ENCODE assay signal across 12 cellular contexts in the genomic region with DNA sequence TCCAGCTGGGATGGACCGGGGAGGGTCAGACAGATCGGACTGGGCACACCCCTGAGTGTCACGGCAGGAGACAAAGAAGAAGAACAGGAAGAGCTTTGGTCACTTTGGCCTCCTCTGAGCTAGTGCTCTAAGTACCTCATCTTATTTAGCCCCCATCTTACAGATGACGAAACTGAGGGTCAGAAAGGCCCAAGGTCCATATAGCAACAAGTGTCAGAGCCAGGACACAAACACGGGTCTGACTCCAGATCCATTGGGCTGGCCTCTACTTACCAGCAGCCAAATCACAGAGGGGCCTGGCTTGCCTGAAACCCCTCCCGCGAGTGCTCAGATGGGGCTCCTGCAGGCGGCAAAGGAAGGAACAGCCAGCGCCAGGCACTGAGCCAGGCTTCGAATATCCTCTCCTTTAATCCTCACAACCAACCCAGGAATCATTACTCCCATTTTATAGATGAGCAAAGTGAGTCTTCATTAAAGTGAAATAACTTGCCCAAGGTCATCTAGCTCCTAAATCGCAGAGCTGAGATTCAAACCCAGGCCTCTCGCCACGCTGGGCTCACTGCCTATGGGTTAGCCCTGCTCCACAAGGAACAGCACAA. TPM values are rescaled to one million over a fixed set of nuclear protein-coding genes. Genes with fewer than 3 reads are reported as not detected.
DNase-seq lines count a peak whose midpoint lies in the region; ATAC-seq and TF ChIP-seq lines count a peak whose summit lies in the region.
"Had no signal": no experiment of that assay in that cellular context is flagged by ENCODE, and none has a peak within 500 bp of the region (broad histone marks: within the 10 kb centered on the region; RNA-seq: fewer than 3 reads in every experiment).

No MANE protein-coding gene starts in this region.

- CTCF ChIA-PET in CD8-positive, alpha-beta T cell (lab: Charles Lee): interaction anchor here (0.6 to 2.8 kb wide), 21 partner anchors 12 to 256 kb away, joined by 3 to 14 read pairs (median 4); partner anchors contain the start of genes MAN1C1 and SELENON
- CTCF ChIA-PET in activated CD8-positive, alpha-beta T cell treated with anti-CD3 and anti-CD28 coated beads, Interleukin-2, amount 10 ng/mL, durations not matched to agents 7 days and 5 days (lab: Charles Lee): interaction anchor here (0.7 to 2.1 kb wide), 6 partner anchors 19 to 208 kb away, joined by 3 to 14 read pairs (median 4); no protein-coding TSS in a partner anchor
- CTCF ChIA-PET in naive thymus-derived CD4-positive, alpha-beta T cell (lab: Charles Lee): interaction anchor here (0.6 to 2.7 kb wide), 13 partner anchors 16 to 418 kb away, joined by 3 to 15 read pairs (median 4); no protein-coding TSS in a partner anchor

- H3K36me3 ChIP-seq in CD8-positive, alpha-beta T cell (ENCODE audit: insufficient read depth, low read length): peaks cover 17% of the 10 kb centered on the region
- peaks cover 0 to 39% (median 0%) of the 10 kb centered on the region in 3 experiments for H3K36me3 ChIP-seq in naive thymus-derived CD4-positive, alpha-beta T cell (ENCODE audit: control insufficient read depth in 2 of 3, insufficient read depth in 3 of 3, low read length in 3 of 3)

- peaks cover 72% of the 10 kb centered on the region for H3K4me1 ChIP-seq in CD8-positive, alpha-beta T cell (ENCODE audit: insufficient read depth, low read length)
- peaks cover 35 to 87% of the 10 kb centered on the region in 2 donors for H3K4me1 ChIP-seq in naive thymus-derived CD4-positive, alpha-beta T cell (ENCODE audit: control insufficient read depth in 2 of 2, insufficient read depth in 2 of 2, low read length in 2 of 2)

- intact Hi-C loops in CD8-positive, alpha-beta T cell (cut with DNase I, micrococcal nuclease): loop anchor here (2.0 kb wide), 5 partner anchors 20 to 166 kb away; partner anchors contain the start of gene MAN1C1 (in 1 of the 2)
- intact Hi-C loops in naive thymus-derived CD4-positive, alpha-beta T cell (cut with micrococcal nuclease): loop anchor here (1.0 to 2.0 kb wide), 7 partner anchors 8 to 156 kb away; no protein-coding TSS in a partner anchor

- H3K27me3 Mint-ChIP-seq in CD8-positive, alpha-beta T cell (ENCODE audit: low read depth): no peaks in the 10 kb centered on the region
- peaks cover 6% of the 10 kb centered on the region for H3K27me3 Mint-ChIP-seq in activated CD8-positive, alpha-beta T cell treated with anti-CD3 and anti-CD28 coated beads, Interleukin-2, amount 10 ng/mL, durations not matched to agents 7 days and 5 days (ENCODE audit: low read depth)
- peaks cover 0 to 50% (median 0%) of the 10 kb centered on the region in 5 donors for H3K27me3 Mint-ChIP-seq in naive thymus-derived CD4-positive, alpha-beta T cell

- DNase-seq in NCI-H2171 treated with DMSO at 0.1 percent for 48 hours (lab: John Stamatoyannopoulos, UW): peak; percentile 62
- no peak for DNase-seq in NCI-H2171 (lab: John Stamatoyannopoulos, UW)
- DNase-seq in CD8-positive, alpha-beta T cell: no peak
- DNase-seq in activated CD8-positive, alpha-beta T cell treated with anti-CD3 and anti-CD28 coated beads, Interleukin-2, amount 10 ng/mL, durations not matched to agents 7 days and 5 days: no peak
- no peak for DNase-seq in naive thymus-derived CD4-positive, alpha-beta T cell
- DNase-seq in NCI-H345 treated with DMSO at 0.1 percent for 48 hours (lab: John Stamatoyannopoulos, UW; ENCODE audit: unreplicated experiment): no peak
- DNase-seq: cortex of kidney, H9, MM.1S had no signal

- no peaks in the 10 kb centered on the region for H3K9me3 ChIP-seq in CD8-positive, alpha-beta T cell (ENCODE audit: low read length)
- H3K9me3 ChIP-seq in naive thymus-derived CD4-positive, alpha-beta T cell (ENCODE audit: control insufficient read depth in 2 of 3, low read length in 3 of 3): no peaks in the 10 kb centered on the region
- H3K9me3 ChIP-seq: vagina had no signal

- ATAC-seq in CD8-positive, alpha-beta T cell: no peak
- no peak for ATAC-seq in activated CD8-positive, alpha-beta T cell treated with anti-CD3 and anti-CD28 coated beads, Interleukin-2, amount 10 ng/mL, durations not matched to agents 7 days and 5 days
- no peak for ATAC-seq in naive thymus-derived CD4-positive, alpha-beta T cell
- ATAC-seq in GM18511 (IDR thresholded peaks at IDR 0.05; ENCODE audit: unreplicated experiment): no peak
- ATAC-seq in GM18502 (IDR thresholded peaks at IDR 0.05; ENCODE audit: poor library complexity, unreplicated experiment): no peak

- POLR2A ChIA-PET in CD8-positive, alpha-beta T cell (lab: Charles Lee): interaction anchor here (0.5 to 2.9 kb wide), 28 partner anchors 8 to 343 kb away, joined by 3 to 16 read pairs (median 5); partner anchors contain the start of genes MACO1, MAN1C1, MTFR1L and SELENON
- POLR2A ChIA-PET in activated CD8-positive, alpha-beta T cell treated with anti-CD3 and anti-CD28 coated beads, Interleukin-2, amount 10 ng/mL, durations not matched to agents 7 days and 5 days (lab: Charles Lee): interaction anchor here (0.7 to 2.2 kb wide), 3 partner anchors 22 to 158 kb away, joined by 3 to 8 read pairs (median 5); no protein-coding TSS in a partner anchor
- POLR2A ChIA-PET in naive thymus-derived CD4-positive, alpha-beta T cell (lab: Charles Lee): interaction anchor here (0.6 to 4.1 kb wide), 27 partner anchors 8 to 542 kb away, joined by 3 to 45 read pairs (median 10); partner anchors contain the start of genes LDLRAP1, MAN1C1, MTFR1L and SELENON

- H3K27ac ChIP-seq in CD8-positive, alpha-beta T cell (ENCODE audit: low read depth, low read length): peak overlapping the region; percentile 57
- peak overlapping the region; percentile 77 for H3K27ac ChIP-seq in naive thymus-derived CD4-positive, alpha-beta T cell (ENCODE audit: low read depth, low read length)
- H3K27ac ChIP-seq: vagina had no signal

- H3K4me1 Mint-ChIP-seq in CD8-positive, alpha-beta T cell (ENCODE audit: low read depth): peaks cover 83% of the 10 kb centered on the region
- peaks cover 38% of the 10 kb centered on the region for H3K4me1 Mint-ChIP-seq in activated CD8-positive, alpha-beta T cell treated with anti-CD3 and anti-CD28 coated beads, Interleukin-2, amount 10 ng/mL, durations not matched to agents 7 days and 5 days (ENCODE audit: low read depth)
- peaks cover 50 to 96% (median 90%) of the 10 kb centered on the region in 7 donors for H3K4me1 Mint-ChIP-seq in naive thymus-derived CD4-positive, alpha-beta T cell

- H3K27ac Mint-ChIP-seq in CD8-positive, alpha-beta T cell: peak overlapping the region; percentile 99
- H3K27ac Mint-ChIP-seq in activated CD8-positive, alpha-beta T cell treated with anti-CD3 and anti-CD28 coated beads, Interleukin-2, amount 10 ng/mL, durations not matched to agents 7 days and 5 days: no peak overlapping the region
- peak overlapping the region; percentile 53 to 99 (median 97) for H3K27ac Mint-ChIP-seq in naive thymus-derived CD4-positive, alpha-beta T cell

- peak overlapping the region; percentile 83 for H3K4me3 Mint-ChIP-seq in CD8-positive, alpha-beta T cell
- peak overlapping the region; percentile 17 for H3K4me3 Mint-ChIP-seq in activated CD8-positive, alpha-beta T cell treated with anti-CD3 and anti-CD28 coated beads, Interleukin-2, amount 10 ng/mL, durations not matched to agents 7 days and 5 days
- peak overlapping the region; percentile 71 to 91 (median 84) for H3K4me3 Mint-ChIP-seq in naive thymus-derived CD4-positive, alpha-beta T cell
- H3K4me3 Mint-ChIP-seq: H9 had no signal

- no peaks in the 10 kb centered on the region for H3K27me3 ChIP-seq in CD8-positive, alpha-beta T cell (ENCODE audit: insufficient read depth, low read length)
- no peaks in the 10 kb centered on the region for H3K27me3 ChIP-seq in naive thymus-derived CD4-positive, alpha-beta T cell (ENCODE audit: control insufficient read depth in 2 of 2, insufficient read depth in 2 of 2, low read length in 2 of 2)
- H3K27me3 ChIP-seq: vagina had no signal

- H3K36me3 Mint-ChIP-seq in CD8-positive, alpha-beta T cell: peaks cover 48% of the 10 kb centered on the region
- peaks cover 33% of the 10 kb centered on the region for H3K36me3 Mint-ChIP-seq in activated CD8-positive, alpha-beta T cell treated with anti-CD3 and anti-CD28 coated beads, Interleukin-2, amount 10 ng/mL, durations not matched to agents 7 days and 5 days (ENCODE audit: low read depth)
- H3K36me3 Mint-ChIP-seq in naive thymus-derived CD4-positive, alpha-beta T cell: peaks cover 4 to 25% (median 25%) of the 10 kb centered on the region in 5 donors

- no peak for TF ChIP-seq CTCF in CD8-positive, alpha-beta T cell (IDR thresholded peaks at IDR 0.05)

- H3K9me3 Mint-ChIP-seq in CD8-positive, alpha-beta T cell: no peaks in the 10 kb centered on the region
- H3K9me3 Mint-ChIP-seq in activated CD8-positive, alpha-beta T cell treated with anti-CD3 and anti-CD28 coated beads, Interleukin-2, amount 10 ng/mL, durations not matched to agents 7 days and 5 days (ENCODE audit: insufficient read depth): no peaks in the 10 kb centered on the region
- H3K9me3 Mint-ChIP-seq in naive thymus-derived CD4-positive, alpha-beta T cell: peaks cover 0 to 7% (median 0%) of the 10 kb centered on the region in 11 donors
- H3K9me3 Mint-ChIP-seq: H9 had no signal

- H3K4me3 ChIP-seq in CD8-positive, alpha-beta T cell (ENCODE audit: low read depth, low read length): peak overlapping the region; percentile 26
- no peak overlapping the region for H3K4me3 ChIP-seq in naive thymus-derived CD4-positive, alpha-beta T cell (ENCODE audit: low read length)
- H3K4me3 ChIP-seq: vagina had no signal

RNA-seq across cellular contexts. Expression of gene SELENON, which starts 25.7 kb away (rescaled TPM):
- total RNA-seq in CD8-positive, alpha-beta T cell: 10 to 100 TPM; 18.9 to 20.2 TPM
- total RNA-seq in activated CD8-positive, alpha-beta T cell treated with anti-CD3 and anti-CD28 coated beads, Interleukin-2, amount 10 ng/mL, durations not matched to agents 7 days and 5 days: 1 to 10 TPM; 4.5 to 5.1 TPM
- total RNA-seq in naive thymus-derived CD4-positive, alpha-beta T cell: 10 to 100 TPM; 11.9 to 27.7 (median 25.8) TPM
- polyA plus RNA-seq in naive thymus-derived CD4-positive, alpha-beta T cell: 1 to 10 TPM; 2.6 to 5.6 TPM

RNA-seq across cellular contexts. Expression of gene MTFR1L, which starts 45.4 kb away (rescaled TPM):
- total RNA-seq in CD8-positive, alpha-beta T cell: 10 to 100 TPM; 22.9 to 25.7 TPM
- 10 to 100 TPM; 26.2 to 26.7 TPM for total RNA-seq in activated CD8-positive, alpha-beta T cell treated with anti-CD3 and anti-CD28 coated beads, Interleukin-2, amount 10 ng/mL, durations not matched to agents 7 days and 5 days
- total RNA-seq in naive thymus-derived CD4-positive, alpha-beta T cell: 10 to 100 TPM; 39.6 to 60.2 (median 42.3) TPM
- polyA plus RNA-seq in naive thymus-derived CD4-positive, alpha-beta T cell: 10 to 100 TPM; 42.4 to 51.2 TPM

Comparison
In these comparisons a context has a peak if more than half of its experiments do, and no peak if none do; other contexts are left out.
1. H3K4me3 Mint-ChIP-seq: peak in every context shown above with its lines; median percentile 84 in naive thymus-derived CD4-positive, alpha-beta T cell; 83 in CD8-positive, alpha-beta T cell; 17 in activated CD8-positive, alpha-beta T cell treated with anti-CD3 and anti-CD28 coated beads, Interleukin-2, amount 10 ng/mL, durations not matched to agents 7 days and 5 days.